1 cellular context compared by ENCODE assay signal in genomic region chr7:55592492-55592891, GRCh38.
TF ChIP-seq lines count a peak whose summit lies in the region.

No MANE protein-coding gene starts in this region.

TF ChIP-seq in WTC11, 78 proteins besides CTCF, POLR2A, EP300 and RAD21 (continued from another document):
- TF ChIP-seq ATF6 (CRISPR knock-in tag; IDR thresholded peaks at IDR 0.05) (no peak), NR1H2 (CRISPR knock-in tag; IDR thresholded peaks at IDR 0.05) (no peak), CBFB (CRISPR knock-in tag; IDR thresholded peaks at IDR 0.05; ENCODE audit: low read depth) (no peak), OVOL2 (CRISPR knock-in tag; IDR thresholded peaks at IDR 0.05; ENCODE audit: borderline replicate concordance) (no peak), RORB (CRISPR knock-in tag; IDR thresholded peaks at IDR 0.05) (no peak), SP1 (CRISPR knock-in tag; conservative IDR thresholded peaks at IDR 0.05) (no peak), ZMAT4 (CRISPR knock-in tag; IDR thresholded peaks at IDR 0.05) (no peak), KAT7 (CRISPR knock-in tag; IDR thresholded peaks at IDR 0.05; ENCODE audit: borderline replicate concordance) (no peak), PRDM15 (CRISPR knock-in tag; IDR thresholded peaks at IDR 0.05) (no peak), TEAD4 (CRISPR knock-in tag; IDR thresholded peaks at IDR 0.05) (no peak)
- TF ChIP-seq, protein P1, sequence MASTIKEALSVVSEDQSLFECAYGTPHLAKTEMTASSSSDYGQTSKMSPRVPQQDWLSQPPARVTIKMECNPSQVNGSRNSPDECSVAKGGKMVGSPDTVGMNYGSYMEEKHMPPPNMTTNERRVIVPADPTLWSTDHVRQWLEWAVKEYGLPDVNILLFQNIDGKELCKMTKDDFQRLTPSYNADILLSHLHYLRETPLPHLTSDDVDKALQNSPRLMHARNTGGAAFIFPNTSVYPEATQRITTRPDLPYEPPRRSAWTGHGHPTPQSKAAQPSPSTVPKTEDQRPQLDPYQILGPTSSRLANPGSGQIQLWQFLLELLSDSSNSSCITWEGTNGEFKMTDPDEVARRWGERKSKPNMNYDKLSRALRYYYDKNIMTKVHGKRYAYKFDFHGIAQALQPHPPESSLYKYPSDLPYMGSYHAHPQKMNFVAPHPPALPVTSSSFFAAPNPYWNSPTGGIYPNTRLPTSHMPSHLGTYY (CRISPR knock-in tag; IDR thresholded peaks at IDR 0.05) = no peak
